In genomic region chr3:52088445-52089367, GRCh38 we compare ENCODE assay signal across 1 cellular context.
TF ChIP-seq lines count a peak whose summit lies in the region.

No MANE protein-coding gene starts in this region.

TF ChIP-seq in SK-N-SH treated with all-trans-retinoic acid at 6 μM for 48 hours, 23 proteins besides CTCF, POLR2A, EP300 and RAD21 (continued from another document):
- no peak for TF ChIP-seq CSRNP3 (CRISPR knock-in tag; IDR thresholded peaks at IDR 0.05)
- TF ChIP-seq ZNF70 (CRISPR knock-in tag; IDR thresholded peaks at IDR 0.05), result no peak
- TF ChIP-seq ISL1 (CRISPR knock-in tag; IDR thresholded peaks at IDR 0.05), result no peak
- TF ChIP-seq TCF4 (CRISPR knock-in tag; IDR thresholded peaks at IDR 0.05; ENCODE audit: borderline replicate concordance), result no peak
- no peak for TF ChIP-seq ZNF565 (CRISPR knock-in tag; conservative IDR thresholded peaks at IDR 0.05; ENCODE audit: low read depth)
- TF ChIP-seq, protein P1, sequence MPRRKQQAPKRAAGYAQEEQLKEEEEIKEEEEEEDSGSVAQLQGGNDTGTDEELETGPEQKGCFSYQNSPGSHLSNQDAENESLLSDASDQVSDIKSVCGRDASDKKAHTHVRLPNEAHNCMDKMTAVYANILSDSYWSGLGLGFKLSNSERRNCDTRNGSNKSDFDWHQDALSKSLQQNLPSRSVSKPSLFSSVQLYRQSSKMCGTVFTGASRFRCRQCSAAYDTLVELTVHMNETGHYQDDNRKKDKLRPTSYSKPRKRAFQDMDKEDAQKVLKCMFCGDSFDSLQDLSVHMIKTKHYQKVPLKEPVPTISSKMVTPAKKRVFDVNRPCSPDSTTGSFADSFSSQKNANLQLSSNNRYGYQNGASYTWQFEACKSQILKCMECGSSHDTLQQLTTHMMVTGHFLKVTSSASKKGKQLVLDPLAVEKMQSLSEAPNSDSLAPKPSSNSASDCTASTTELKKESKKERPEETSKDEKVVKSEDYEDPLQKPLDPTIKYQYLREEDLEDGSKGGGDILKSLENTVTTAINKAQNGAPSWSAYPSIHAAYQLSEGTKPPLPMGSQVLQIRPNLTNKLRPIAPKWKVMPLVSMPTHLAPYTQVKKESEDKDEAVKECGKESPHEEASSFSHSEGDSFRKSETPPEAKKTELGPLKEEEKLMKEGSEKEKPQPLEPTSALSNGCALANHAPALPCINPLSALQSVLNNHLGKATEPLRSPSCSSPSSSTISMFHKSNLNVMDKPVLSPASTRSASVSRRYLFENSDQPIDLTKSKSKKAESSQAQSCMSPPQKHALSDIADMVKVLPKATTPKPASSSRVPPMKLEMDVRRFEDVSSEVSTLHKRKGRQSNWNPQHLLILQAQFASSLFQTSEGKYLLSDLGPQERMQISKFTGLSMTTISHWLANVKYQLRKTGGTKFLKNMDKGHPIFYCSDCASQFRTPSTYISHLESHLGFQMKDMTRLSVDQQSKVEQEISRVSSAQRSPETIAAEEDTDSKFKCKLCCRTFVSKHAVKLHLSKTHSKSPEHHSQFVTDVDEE (CRISPR knock-in tag; IDR thresholded peaks at IDR 0.05), result no peak
- no peak for TF ChIP-seq ZC3H10 (CRISPR knock-in tag; IDR thresholded peaks at IDR 0.05)
- TF ChIP-seq OSR1 (CRISPR knock-in tag; IDR thresholded peaks at IDR 0.05), result no peak
- TF ChIP-seq BACH2 (CRISPR knock-in tag; IDR thresholded peaks at IDR 0.05; ENCODE audit: borderline replicate concordance), result no peak
- TF ChIP-seq, protein P2, sequence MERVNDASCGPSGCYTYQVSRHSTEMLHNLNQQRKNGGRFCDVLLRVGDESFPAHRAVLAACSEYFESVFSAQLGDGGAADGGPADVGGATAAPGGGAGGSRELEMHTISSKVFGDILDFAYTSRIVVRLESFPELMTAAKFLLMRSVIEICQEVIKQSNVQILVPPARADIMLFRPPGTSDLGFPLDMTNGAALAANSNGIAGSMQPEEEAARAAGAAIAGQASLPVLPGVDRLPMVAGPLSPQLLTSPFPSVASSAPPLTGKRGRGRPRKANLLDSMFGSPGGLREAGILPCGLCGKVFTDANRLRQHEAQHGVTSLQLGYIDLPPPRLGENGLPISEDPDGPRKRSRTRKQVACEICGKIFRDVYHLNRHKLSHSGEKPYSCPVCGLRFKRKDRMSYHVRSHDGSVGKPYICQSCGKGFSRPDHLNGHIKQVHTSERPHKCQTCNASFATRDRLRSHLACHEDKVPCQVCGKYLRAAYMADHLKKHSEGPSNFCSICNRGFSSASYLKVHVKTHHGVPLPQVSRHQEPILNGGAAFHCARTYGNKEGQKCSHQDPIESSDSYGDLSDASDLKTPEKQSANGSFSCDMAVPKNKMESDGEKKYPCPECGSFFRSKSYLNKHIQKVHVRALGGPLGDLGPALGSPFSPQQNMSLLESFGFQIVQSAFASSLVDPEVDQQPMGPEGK (CRISPR knock-in tag; IDR thresholded peaks at IDR 0.05; ENCODE audit: borderline replicate concordance), result no peak
- no peak for TF ChIP-seq GLIS3 (CRISPR knock-in tag; IDR thresholded peaks at IDR 0.05)
